In the genomic region with DNA sequence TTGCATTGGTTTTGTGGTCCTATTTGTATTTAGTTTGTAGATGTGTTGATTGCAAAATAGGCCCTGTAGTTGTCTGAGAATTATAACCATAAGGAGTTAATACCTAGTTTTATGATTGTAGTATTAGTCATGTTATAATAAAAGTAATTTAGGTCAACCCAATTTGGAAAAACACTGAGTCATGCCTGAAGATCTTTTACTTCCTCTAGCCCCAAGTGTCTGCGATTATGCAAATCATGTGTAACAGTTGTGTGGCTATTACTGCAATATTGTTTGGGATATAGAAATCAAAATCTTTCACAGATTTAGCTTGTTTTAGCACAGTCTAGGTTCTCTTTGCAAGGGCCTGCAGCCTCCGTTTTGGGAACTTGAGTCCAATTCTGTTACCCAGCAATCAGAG, we compare ENCODE assay signal across 8 cellular contexts. TPM values are rescaled to one million over a fixed set of nuclear protein-coding genes. Genes with fewer than 3 reads are reported as not detected.
DNase-seq lines count a peak whose midpoint lies in the region; ATAC-seq and TF ChIP-seq lines count a peak whose summit lies in the region.

No MANE protein-coding gene starts in this region.

- TF ChIP-seq POLR2A in upper lobe of left lung (IDR thresholded peaks at IDR 0.05), result no peak

- intact Hi-C loops in Panc1 (cut with micrococcal nuclease; ENCODE audit: unreplicated experiment), result no loop called here

- H3K27ac ChIP-seq in Panc1 (ENCODE audit: low read length) (no peak overlapping the region), upper lobe of left lung (peak overlapping the region; percentile 3 to 63 (median 56))

- ATAC-seq in GM18511 (IDR thresholded peaks at IDR 0.05; ENCODE audit: unreplicated experiment), result peak; percentile 72
- peak; percentile 69 for ATAC-seq in HG02798 (IDR thresholded peaks at IDR 0.05; ENCODE audit: poor library complexity, unreplicated experiment)
- ATAC-seq in Panc1, result no peak
- ATAC-seq in upper lobe of left lung (ENCODE audit: low FRiP score in 2 of 2), result peak; percentile 58 to 84
- no peak for ATAC-seq in HG02763 (IDR thresholded peaks at IDR 0.05; ENCODE audit: unreplicated experiment)

- no peaks in the 10 kb centered on the region for H3K27me3 ChIP-seq in Panc1 (ENCODE audit: control insufficient read depth, insufficient read depth, low read length)
- no peaks in the 10 kb centered on the region for H3K27me3 ChIP-seq in upper lobe of left lung

- in situ Hi-C loops in Panc1 (cut with HindIII; ENCODE audit: low pct_unique_long_range_greater_than_20kb, low sequenced_read_pairs), result no loop called here

- TF ChIP-seq CTCF in Panc1 (IDR thresholded peaks at IDR 0.05) (no peak), fibroblast of villous mesenchyme (IDR thresholded peaks at IDR 0.05; ENCODE audit: insufficient read depth, low read depth, low read length) (no peak), upper lobe of left lung (IDR thresholded peaks at IDR 0.05) (no peak)

- no TSS peak for BruUV-seq in Panc1 (replicated peaks; lab: Mats Ljungman, UMichigan)

- H3K36me3 ChIP-seq in Panc1 (ENCODE audit: control insufficient read depth, insufficient read depth, low read length) (no peaks in the 10 kb centered on the region), upper lobe of left lung (peaks cover 0 to 3% (median 0%) of the 10 kb centered on the region in 4 donors)

- POLR2A ChIA-PET in Panc1 (lab: Charles Lee), result no interaction called here

- H3K9me3 ChIP-seq in Panc1 (ENCODE audit: control insufficient read depth, insufficient read depth, low read depth, low read length) (no peaks in the 10 kb centered on the region), upper lobe of left lung (no peaks in the 10 kb centered on the region)

- DNase-seq in Panc1 (ENCODE audit: low read depth, low spot score), result peak; percentile 5
- peak; percentile 93 for DNase-seq in fibroblast of villous mesenchyme (ENCODE audit: low read depth)
- DNase-seq in upper lobe of left lung, result no peak
- DNase-seq in NCI-H446 (lab: John Stamatoyannopoulos, UW), result no peak
- DNase-seq in OCI-M2 (lab: John Stamatoyannopoulos, UW; ENCODE audit: unreplicated experiment), result no peak

- 0 out of 2 replicates have a peak, but pooled peaks cover 3% of the 10 kb centered on the region for H3K4me1 ChIP-seq in Panc1 (ENCODE audit: control insufficient read depth, insufficient read depth, low read length)
- peaks cover 3 to 34% (median 25%) of the 10 kb centered on the region in 4 donors for H3K4me1 ChIP-seq in upper lobe of left lung

- CTCF ChIA-PET in Panc1 (lab: Charles Lee), result no interaction called here

- peak in 2 of 4 donors; percentile 25 to 75 for TF ChIP-seq EP300 in upper lobe of left lung (IDR thresholded peaks at IDR 0.05)

- WGBS in upper lobe of left lung, 2 donors, result 35 to 52% methylated on average over 2 of the region's 2 CpGs

- no peak overlapping the region for H3K4me3 ChIP-seq in Panc1 (ENCODE audit: low read depth in 2 of 2, low read length in 2 of 2)
- H3K4me3 ChIP-seq in fibroblast of villous mesenchyme (ENCODE audit: low read depth, low read length), result no peak overlapping the region
- no peak overlapping the region for H3K4me3 ChIP-seq in upper lobe of left lung

RNA-seq across cellular contexts. Expression of gene SRD5A3, which starts 12.6 kb away (rescaled TPM):
- total RNA-seq in Panc1 (2021; ENCODE audit: unreplicated experiment), result 17.0 TPM
- polyA plus RNA-seq in Panc1 (2012; ENCODE audit: insufficient read length), result 13.3 TPM
- 6.8 and 8.6 TPM in 2 replicates for total RNA-seq in fibroblast of villous mesenchyme
- 10 to 100 TPM in 4 of 6 donors, 1 to 10 TPM in 2; 7.2 to 21.4 (median 13.0) TPM for total RNA-seq in upper lobe of left lung

RNA-seq across cellular contexts. Expression of gene TMEM165, which starts 37.1 kb away (rescaled TPM):
- total RNA-seq in Panc1 (2021; ENCODE audit: unreplicated experiment) (54.6 TPM), fibroblast of villous mesenchyme (123 and 186 TPM in 2 replicates), upper lobe of left lung (100 to 1,000 TPM; 118 to 312 (median 231) TPM)
- polyA plus RNA-seq in Panc1 (2012; ENCODE audit: insufficient read length), result 55.3 TPM

Comparison
In these comparisons a context has a peak if more than half of its experiments do, and no peak if none do; other contexts are left out.
1. ATAC-seq: peak in GM18511 (single experiment), HG02798 (single experiment) and upper lobe of left lung (2 of 2); none in Panc1 (single experiment) and HG02763 (single experiment).
2. DNase-seq: peak in Panc1 (single experiment) and fibroblast of villous mesenchyme (single experiment); none in upper lobe of left lung (0 of 2), NCI-H446 (0 of 2) and OCI-M2 (single experiment).